In the genomic region with DNA sequence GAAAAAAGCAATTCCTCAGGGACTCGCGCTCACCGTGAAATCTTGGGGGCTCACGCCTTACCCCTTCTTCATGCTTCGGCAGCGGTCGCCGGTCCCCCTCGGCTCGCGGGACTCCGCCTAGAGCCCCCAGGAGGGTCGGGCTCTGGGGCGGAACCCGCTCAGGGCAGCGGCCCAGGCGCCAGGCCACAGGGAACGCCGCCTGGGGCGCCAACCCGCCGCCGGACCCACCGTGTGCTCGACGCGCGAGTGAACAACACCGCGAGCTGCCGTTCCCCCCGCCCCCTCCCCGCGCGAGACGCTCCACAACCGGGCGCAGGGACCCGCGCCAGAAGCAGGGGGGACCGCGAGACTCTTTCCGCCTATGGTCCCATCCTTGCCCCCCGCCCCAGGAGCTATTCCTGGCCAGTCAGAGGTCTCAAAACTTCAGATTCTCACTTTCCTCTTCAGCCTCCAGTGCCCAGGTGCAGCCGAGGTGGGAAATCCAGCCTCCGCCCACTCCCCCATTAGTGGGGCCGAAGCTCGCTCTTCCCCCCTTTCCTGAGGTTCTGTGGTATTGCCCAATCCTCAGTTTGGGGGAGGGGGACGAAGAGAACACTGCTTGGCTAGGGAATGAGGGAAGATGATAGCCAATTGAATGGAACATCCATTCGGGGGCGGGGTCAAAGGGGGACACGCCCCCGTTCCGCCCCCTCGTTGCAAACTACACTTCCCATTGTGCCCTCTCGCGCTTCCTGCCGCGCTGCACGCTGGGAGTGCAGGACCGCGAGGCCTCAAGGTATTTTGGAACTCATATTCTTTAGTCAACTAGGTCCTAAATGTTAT, we compare ENCODE assay signal across 1 cellular context.
TF ChIP-seq lines count a peak whose summit lies in the region.

WASF1 (minus strand) TSS at position 265 of the 822 bp plus-strand sequence. CDS start 52,069 bp downstream, outside the sequence.

TF ChIP-seq in H1, 55 proteins besides CTCF, POLR2A, EP300 and RAD21 (continues in another document):
- no peak for TF ChIP-seq RNF2 (IDR thresholded peaks at IDR 0.05; ENCODE audit: borderline replicate concordance, low read depth, low read length, missing control alignments, poor library complexity, severe bottlenecking)
- TF ChIP-seq USF2 (IDR thresholded peaks at IDR 0.05; ENCODE audit: low read length) = no peak
- TF ChIP-seq EZH2 (IDR thresholded peaks at IDR 0.05; ENCODE audit: low read depth, low read length, severe bottlenecking) = no peak
- TF ChIP-seq GABPA (IDR thresholded peaks at IDR 0.05; ENCODE audit: borderline replicate concordance, insufficient read depth, low read length) = 0 out of 2 replicates have a peak, but pooled peaks have one; percentile 22
- no peak for TF ChIP-seq SP2 (IDR thresholded peaks at IDR 0.05; ENCODE audit: low read length)
- no peak for TF ChIP-seq ZNF274 (IDR thresholded peaks at IDR 0.05; ENCODE audit: borderline replicate concordance, extremely low read depth, low read length)
- peak; percentile 78 for TF ChIP-seq BACH1 (IDR thresholded peaks at IDR 0.05; ENCODE audit: low read length)
- TF ChIP-seq RXRA (IDR thresholded peaks at IDR 0.05; ENCODE audit: insufficient read depth, low read depth, low read length) = no peak
- no peak for TF ChIP-seq SUZ12 (IDR thresholded peaks at IDR 0.05; ENCODE audit: low read length)
- no peak for TF ChIP-seq POU5F1 (IDR thresholded peaks at IDR 0.05; ENCODE audit: low read depth, low read length)
- no peak for TF ChIP-seq POLR2AphosphoS5 (IDR thresholded peaks at IDR 0.05; ENCODE audit: low read depth, low read length)
- TF ChIP-seq HDAC6 (IDR thresholded peaks at IDR 0.05; ENCODE audit: low read depth, low read length) = no peak
- TF ChIP-seq YY1 (IDR thresholded peaks at IDR 0.05; ENCODE audit: low read depth, low read length) = no peak
- peak; percentile 42; the same call in 1 of the 2 replicates for TF ChIP-seq TAF1 (IDR thresholded peaks at IDR 0.05; ENCODE audit: low read depth, low read length)
- TF ChIP-seq KDM5A (IDR thresholded peaks at IDR 0.05; ENCODE audit: low read length) = no peak
- no peak for TF ChIP-seq SRF (IDR thresholded peaks at IDR 0.05; ENCODE audit: low read depth, low read length)
- peak; percentile 12 to 60; a peak in 1 of 4 replicates for TF ChIP-seq HDAC2 (IDR thresholded peaks at IDR 0.05; ENCODE audit: borderline replicate concordance in 1 of 2, low read depth in 2 of 2, low read length in 2 of 2)
- no peak for TF ChIP-seq CTBP2 (IDR thresholded peaks at IDR 0.05; ENCODE audit: borderline replicate concordance, insufficient read depth, insufficient read length, low read length)
- peak; percentile 65 for TF ChIP-seq EGR1 (IDR thresholded peaks at IDR 0.05; ENCODE audit: borderline replicate concordance, low read depth, low read length)
- no peak for TF ChIP-seq TBP (IDR thresholded peaks at IDR 0.05; ENCODE audit: low read depth, low read length)
- no peak for TF ChIP-seq ASH2L (IDR thresholded peaks at IDR 0.05; ENCODE audit: low read length)
- no peak for TF ChIP-seq SAP30 (IDR thresholded peaks at IDR 0.05; ENCODE audit: insufficient read depth, insufficient replicate concordance, low read length)
- TF ChIP-seq TAF7 (optimal IDR thresholded peaks at IDR 0.05; ENCODE audit: borderline replicate concordance, low read depth, low read length) = no peak
- TF ChIP-seq JUN (IDR thresholded peaks at IDR 0.05; ENCODE audit: low read depth, low read length) = no peak
- no peak for TF ChIP-seq MAFK (IDR thresholded peaks at IDR 0.05; ENCODE audit: low read depth, low read length)
- TF ChIP-seq, protein P1, sequence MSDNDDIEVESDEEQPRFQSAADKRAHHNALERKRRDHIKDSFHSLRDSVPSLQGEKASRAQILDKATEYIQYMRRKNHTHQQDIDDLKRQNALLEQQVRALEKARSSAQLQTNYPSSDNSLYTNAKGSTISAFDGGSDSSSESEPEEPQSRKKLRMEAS (IDR thresholded peaks at IDR 0.05) = peak; percentile 66
- TF ChIP-seq BRCA1 (IDR thresholded peaks at IDR 0.05; ENCODE audit: low read depth, low read length) = no peak; the same call in 1 of the 2 replicates
- TF ChIP-seq TCF12 (IDR thresholded peaks at IDR 0.05; ENCODE audit: low read depth, low read length) = no peak
- peak; percentile 88 for TF ChIP-seq SP1 (IDR thresholded peaks at IDR 0.05; ENCODE audit: low read depth, low read length)
- no peak for TF ChIP-seq ATF3 (IDR thresholded peaks at IDR 0.05; ENCODE audit: insufficient read depth, low read depth, low read length)
- no peak for TF ChIP-seq CBX8 (IDR thresholded peaks at IDR 0.05; ENCODE audit: borderline replicate concordance, low read depth, low read length)
- no peak for TF ChIP-seq BCL11A (IDR thresholded peaks at IDR 0.05; ENCODE audit: low read depth in 2 of 2, low read length in 2 of 2)
- TF ChIP-seq, protein P2, sequence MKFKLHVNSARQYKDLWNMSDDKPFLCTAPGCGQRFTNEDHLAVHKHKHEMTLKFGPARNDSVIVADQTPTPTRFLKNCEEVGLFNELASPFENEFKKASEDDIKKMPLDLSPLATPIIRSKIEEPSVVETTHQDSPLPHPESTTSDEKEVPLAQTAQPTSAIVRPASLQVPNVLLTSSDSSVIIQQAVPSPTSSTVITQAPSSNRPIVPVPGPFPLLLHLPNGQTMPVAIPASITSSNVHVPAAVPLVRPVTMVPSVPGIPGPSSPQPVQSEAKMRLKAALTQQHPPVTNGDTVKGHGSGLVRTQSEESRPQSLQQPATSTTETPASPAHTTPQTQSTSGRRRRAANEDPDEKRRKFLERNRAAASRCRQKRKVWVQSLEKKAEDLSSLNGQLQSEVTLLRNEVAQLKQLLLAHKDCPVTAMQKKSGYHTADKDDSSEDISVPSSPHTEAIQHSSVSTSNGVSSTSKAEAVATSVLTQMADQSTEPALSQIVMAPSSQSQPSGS (IDR thresholded peaks at IDR 0.05; ENCODE audit: low read length) = 0 out of 2 replicates have a peak, but pooled peaks have one; percentile 24
- peak; percentile 62; the same call in 1 of the 2 replicates for TF ChIP-seq PHF8 (conservative IDR thresholded peaks at IDR 0.05; ENCODE audit: low read depth, low read length)
- TF ChIP-seq SIN3A (conservative IDR thresholded peaks at IDR 0.05 in 1 of 2, IDR thresholded peaks at IDR 0.05 in 1 of 2; ENCODE audit: low read depth in 1 of 2, low read length in 2 of 2) = peak in 1 of 2 experiments; percentile 45; a peak in 1 of 4 replicates
- TF ChIP-seq CREB1 (IDR thresholded peaks at IDR 0.05) = peak; percentile 49; the same call in 1 of the 2 replicates
- no peak for TF ChIP-seq SIRT6 (IDR thresholded peaks at IDR 0.05; ENCODE audit: low read length)
- TF ChIP-seq CEBPB (IDR thresholded peaks at IDR 0.05; ENCODE audit: low read depth, low read length) = peak; percentile 98
- TF ChIP-seq RFX5 (IDR thresholded peaks at IDR 0.05; ENCODE audit: borderline replicate concordance, low read depth, low read length) = no peak
- 0 out of 2 replicates have a peak, but pooled peaks have one; percentile 64 for TF ChIP-seq SP4 (IDR thresholded peaks at IDR 0.05; ENCODE audit: low read length)
- TF ChIP-seq SIX5 (IDR thresholded peaks at IDR 0.05; ENCODE audit: low read depth, low read length) = peak; percentile 87
- TF ChIP-seq NANOG (IDR thresholded peaks at IDR 0.05; ENCODE audit: insufficient read depth, low read depth, low read length, poor library complexity, severe bottlenecking) = peak; percentile 12
- no peak for TF ChIP-seq GTF2F1 (IDR thresholded peaks at IDR 0.05; ENCODE audit: borderline replicate concordance, low read depth, low read length)
- no peak for TF ChIP-seq CHD7 (IDR thresholded peaks at IDR 0.05; ENCODE audit: insufficient replicate concordance, low read length)
- no peak for TF ChIP-seq KDM4A (IDR thresholded peaks at IDR 0.05; ENCODE audit: low read depth, low read length, severe bottlenecking)
- TF ChIP-seq CHD1 (IDR thresholded peaks at IDR 0.05; ENCODE audit: low read depth, low read length) = peak; percentile 81; the same call in 1 of the 2 replicates
- no peak for TF ChIP-seq KDM1A (IDR thresholded peaks at IDR 0.05; ENCODE audit: borderline replicate concordance, low read length)
- TF ChIP-seq NRF1 (IDR thresholded peaks at IDR 0.05; ENCODE audit: low read depth, low read length) = no peak
- no peak for TF ChIP-seq CBX5 (IDR thresholded peaks at IDR 0.05; ENCODE audit: low read depth, low read length)
- TF ChIP-seq FOSL1 (IDR thresholded peaks at IDR 0.05; ENCODE audit: insufficient read depth, low read depth, low read length) = no peak
- TF ChIP-seq TEAD4 (IDR thresholded peaks at IDR 0.05; ENCODE audit: low read depth, low read length) = peak; percentile 3; the same call in 1 of the 2 replicates
- TF ChIP-seq RBBP5 (IDR thresholded peaks at IDR 0.05; ENCODE audit: borderline replicate concordance, low read depth, low read length) = peak; percentile 44; the same call in 1 of the 2 replicates
- peak; percentile 72; the same call in 1 of the 2 replicates for TF ChIP-seq CHD2 (IDR thresholded peaks at IDR 0.05; ENCODE audit: low read length)
